In genomic region chr2:217102941-217103340, GRCh38 we compare ENCODE assay signal across 25 cellular contexts.
DNase-seq lines count a peak whose midpoint lies in the region; ATAC-seq, FAIRE-seq and TF ChIP-seq lines count a peak whose summit lies in the region.
"Had no signal": no experiment of that assay in that cellular context is flagged by ENCODE, and none has a peak within 500 bp of the region (broad histone marks: within the 10 kb centered on the region; RNA-seq: fewer than 3 reads in every experiment).

No MANE protein-coding gene starts in this region.

- in situ Hi-C loops in GM23248 (cut with MboI) = no loop called here

- H3K9me3 ChIP-seq in GM23248 (ENCODE audit: low read depth) (no peaks in the 10 kb centered on the region), SJSA1 (replicated peaks) (no peaks in the 10 kb centered on the region), keratinocyte (ENCODE audit: control insufficient read depth, low read depth, low read length) (no peaks in the 10 kb centered on the region), smooth muscle cell (replicated peaks; ENCODE audit: low read depth) (no peaks in the 10 kb centered on the region), body of pancreas (no peaks in the 10 kb centered on the region)
- H3K9me3 ChIP-seq: ovary, tibial nerve had no signal

- peaks cover 64% of the 10 kb centered on the region for H3K4me1 ChIP-seq in GM23248 (ENCODE audit: insufficient read depth)
- H3K4me1 ChIP-seq in SJSA1 (replicated peaks) = peaks cover 58% of the 10 kb centered on the region
- peaks cover 51% of the 10 kb centered on the region for H3K4me1 ChIP-seq in keratinocyte (ENCODE audit: control insufficient read depth, extremely low read depth, insufficient read depth, low read length)
- peaks cover 5% of the 10 kb centered on the region for H3K4me1 ChIP-seq in smooth muscle cell (ENCODE audit: low read depth)
- H3K4me1 ChIP-seq in body of pancreas = no peaks in the 10 kb centered on the region

- H3K9me2 ChIP-seq in GM23248 (ENCODE audit: insufficient read depth) = no peaks in the 10 kb centered on the region

- dilution Hi-C loops in keratinocyte (cut with MboI; ENCODE audit: extremely low pct_ligation_motif_present, low sequenced_read_pairs) = no loop called here

- TF ChIP-seq POLR2A in body of pancreas (IDR thresholded peaks at IDR 0.05) = no peak

- H3K27ac ChIP-seq in GM23248 (peak overlapping the region; percentile 81), SJSA1 (peak overlapping the region; percentile 98), keratinocyte (ENCODE audit: control insufficient read depth, insufficient read depth, low read length) (no peak overlapping the region), smooth muscle cell (ENCODE audit: low read depth) (peak overlapping the region; percentile 91), body of pancreas (no peak overlapping the region)
- H3K27ac ChIP-seq: C4-2B, ovary, tibial nerve had no signal

- H2AFZ ChIP-seq in GM23248 (0 out of 2 replicates have a peak overlapping the region, but pooled peaks have one; percentile 24), keratinocyte (ENCODE audit: control insufficient read depth, low read length) (peak overlapping the region; percentile 17), smooth muscle cell (ENCODE audit: low read depth) (no peak overlapping the region)

- H4K20me1 ChIP-seq in GM23248 (ENCODE audit: insufficient read depth) (no peaks in the 10 kb centered on the region), keratinocyte (ENCODE audit: control insufficient read depth, extremely low read depth, insufficient read depth, low read length) (no peaks in the 10 kb centered on the region), smooth muscle cell (ENCODE audit: low read depth) (no peaks in the 10 kb centered on the region)

- WGBS in GM23248 (ENCODE audit: low coverage in 1 of 2, low lambda C conversion rate in 2 of 2, missing lambda C conversion rate in 2 of 2), 2 experiments = 86 to 95% methylated on average over 1 of the region's 1 CpG
- WGBS in smooth muscle cell (ENCODE audit: low lambda C conversion rate) = 85% methylated on average over 1 of the region's 1 CpG
- WGBS in body of pancreas, 2 donors = 46 to 53% methylated on average over 1 of the region's 1 CpG

- H3K4me2 ChIP-seq in GM23248 (ENCODE audit: unreplicated experiment) (peak overlapping the region; percentile 43), keratinocyte (ENCODE audit: control insufficient read depth, extremely low read depth, insufficient read depth, low read depth, low read length) (no peak overlapping the region), smooth muscle cell (no peak overlapping the region)

- no peak for ATAC-seq in body of pancreas
- ATAC-seq: activated naive CD4-positive, alpha-beta T cell treated with anti-CD3 and anti-CD28 coated beads, Interleukin-2, amount 50 U/mL, for 72 hours; GM12878; left ventricle myocardium superior; natural killer cell treated with Interleukin-12 subunit alpha and Interleukin-12 subunit beta and Interleukin-15 and Interleukin-18, amount 100 ng/mL, for 72 hours had no signal

- no peak for FAIRE-seq in keratinocyte (lab: Jason Lieb, UNC)
- FAIRE-seq: GM12878 had no signal

- TF ChIP-seq CTCF in keratinocyte (optimal IDR thresholded peaks at IDR 0.05 in 1 of 3, IDR thresholded peaks at IDR 0.05 in 1 of 3, conservative IDR thresholded peaks at IDR 0.05 in 1 of 3; ENCODE audit: extremely low read depth in 1 of 3, insufficient read depth in 2 of 3, low read length in 3 of 3) = no peak
- no peak for TF ChIP-seq CTCF in smooth muscle cell (IDR thresholded peaks at IDR 0.05; ENCODE audit: borderline replicate concordance, insufficient read depth, poor library complexity, severe bottlenecking)
- no peak for TF ChIP-seq CTCF in body of pancreas (IDR thresholded peaks at IDR 0.05)

- H3K36me3 ChIP-seq in GM23248 (ENCODE audit: low read depth) (no peaks in the 10 kb centered on the region), SJSA1 (no peaks in the 10 kb centered on the region), keratinocyte (ENCODE audit: control insufficient read depth in 2 of 2, extremely low read depth in 1 of 2, insufficient read depth in 2 of 2, low read length in 2 of 2) (no peaks in the 10 kb centered on the region), smooth muscle cell (ENCODE audit: low read depth) (no peaks in the 10 kb centered on the region), body of pancreas (replicated peaks in 1 of 2; ENCODE audit: insufficient read depth in 1 of 2, low read depth in 2 of 2) (no peaks in the 10 kb centered on the region)
- H3K36me3 ChIP-seq: ovary, tibial nerve had no signal

- H3K4me3 ChIP-seq in GM23248 (no peak overlapping the region), SJSA1 (no peak overlapping the region), keratinocyte (ENCODE audit: control insufficient read depth in 2 of 3, extremely low read depth in 1 of 3, insufficient read depth in 2 of 3, low read depth in 1 of 3, low read length in 3 of 3) (no peak overlapping the region), smooth muscle cell (no peak overlapping the region), body of pancreas (no peak overlapping the region)
- H3K4me3 ChIP-seq: GM12878, ovary, tibial nerve had no signal

- H3K9ac ChIP-seq in GM23248 (peak overlapping the region; percentile 44), keratinocyte (ENCODE audit: control insufficient read depth, extremely low read depth, insufficient read depth, low read length) (no peak overlapping the region), smooth muscle cell (ENCODE audit: low read depth) (peak overlapping the region; percentile 55)

- DNase-seq in GM23248 (peak; percentile 34), SJSA1 (ENCODE audit: low read depth in 1 of 2, low spot score in 2 of 2) (peak in 1 of 2 experiments; percentile 24), keratinocyte (ENCODE audit: low read depth, low spot score) (no peak), smooth muscle cell (lab: John Stamatoyannopoulos, UW; ENCODE audit: unreplicated experiment) (no peak), HuH-7 (ENCODE audit: low spot score) (no peak), DMS 273 treated with DMSO at 0.1 percent for 48 hours (lab: John Stamatoyannopoulos, UW) (no peak), body of pancreas (no peak)
- DNase-seq: activated CD4-positive, alpha-beta memory T cell treated with anti-CD3 and anti-CD28 coated beads, Interleukin-2, amount 10 ng/mL, durations not matched to agents 7 days and 5 days; activated CD4-positive, alpha-beta T cell treated with anti-CD3 and anti-CD28 coated beads for 1 hour; anterior cingulate cortex; Calu3; dermis blood vessel endothelial cell; hypothalamus; left ventricle myocardium superior; NCI-H1048; NCI-H187; NCI-H2171 treated with DMSO at 0.1 percent for 48 hours; NCI-H69; ovary; RPMI8226 had no signal

- no peaks in the 10 kb centered on the region for H3K27me3 ChIP-seq in GM23248 (replicated peaks; ENCODE audit: insufficient read depth)
- H3K27me3 ChIP-seq in SJSA1 (replicated peaks) = no peaks in the 10 kb centered on the region
- H3K27me3 ChIP-seq in keratinocyte (ENCODE audit: control insufficient read depth, extremely low read depth, insufficient read depth, low read length) = no peaks in the 10 kb centered on the region
- H3K27me3 ChIP-seq in smooth muscle cell (ENCODE audit: low read depth) = no peaks in the 10 kb centered on the region
- no peaks in the 10 kb centered on the region for H3K27me3 ChIP-seq in body of pancreas
- H3K27me3 ChIP-seq: ovary, tibial nerve had no signal

- H3K79me2 ChIP-seq in GM23248 (ENCODE audit: insufficient read depth) (no peaks in the 10 kb centered on the region), keratinocyte (ENCODE audit: control insufficient read depth, insufficient read depth, low read length) (no peaks in the 10 kb centered on the region), smooth muscle cell (ENCODE audit: low read depth) (no peaks in the 10 kb centered on the region)

- no peaks in the 10 kb centered on the region for H3K9me1 ChIP-seq in keratinocyte (ENCODE audit: control insufficient read depth, extremely low read depth, insufficient read depth, low read length)

- H3F3A ChIP-seq in GM23248 (ENCODE audit: insufficient read depth) (peaks cover 54% of the 10 kb centered on the region), smooth muscle cell (ENCODE audit: low read depth) (peaks cover 16% of the 10 kb centered on the region)

- intact Hi-C loops in body of pancreas (cut with DNase I) = no loop called here

Comparison
In these comparisons a context has a peak if more than half of its experiments do, and no peak if none do; other contexts are left out.
1. H3K27ac ChIP-seq: peak in GM23248 (single experiment), SJSA1 (single experiment) and smooth muscle cell (single experiment); none in keratinocyte (single experiment) and body of pancreas (0 of 4).